In the genomic region with DNA sequence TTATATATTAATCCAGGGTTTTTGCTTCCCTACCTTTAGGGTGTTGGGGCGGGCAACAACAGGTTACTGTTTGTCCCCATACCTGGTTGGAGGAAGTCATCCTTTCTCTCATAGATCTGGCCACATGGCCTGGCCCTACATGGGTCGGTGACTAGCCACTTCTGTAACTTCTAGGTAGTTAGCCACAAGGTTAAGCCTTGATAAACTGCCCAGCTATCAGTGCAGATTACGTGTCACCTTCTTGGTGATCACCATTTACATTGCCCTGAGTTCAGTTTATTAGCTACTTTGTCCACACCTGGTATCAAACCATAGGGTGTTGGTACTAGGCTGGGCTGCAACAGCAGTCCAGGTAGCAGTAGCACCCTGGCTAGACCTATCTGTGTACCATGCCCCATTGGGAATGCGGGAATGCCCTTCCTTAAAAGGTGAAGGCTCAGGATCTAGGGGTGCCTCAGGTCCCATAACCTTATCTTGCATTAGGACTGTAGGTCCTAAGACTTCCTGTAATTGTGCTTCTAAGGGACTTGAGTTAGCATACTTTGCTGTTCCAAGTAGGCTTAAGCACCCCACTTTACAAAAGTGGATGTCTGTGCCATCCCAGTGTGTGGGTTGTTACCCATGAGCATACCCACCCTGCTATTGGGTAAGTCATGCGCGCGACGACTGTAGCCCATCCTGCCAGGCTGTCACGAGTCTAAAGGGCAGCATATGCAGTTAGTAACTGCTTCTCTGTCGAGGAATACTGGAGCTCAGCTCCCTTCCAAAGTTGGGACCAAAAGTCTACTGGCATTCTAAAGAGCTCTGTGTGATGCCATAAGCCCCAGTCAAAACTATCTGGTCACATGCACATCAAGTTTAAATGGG, we compare ENCODE assay signal across 8 cellular contexts. TPM values are rescaled to one million over a fixed set of nuclear protein-coding genes. Genes with fewer than 3 reads are reported as not detected.
DNase-seq lines count a peak whose midpoint lies in the region; ATAC-seq and TF ChIP-seq lines count a peak whose summit lies in the region.

No MANE protein-coding gene starts in this region.

- H3K4me1 ChIP-seq in cardiac muscle cell (ENCODE audit: low read depth) (peaks cover 10% of the 10 kb centered on the region), body of pancreas (peaks cover 40% of the 10 kb centered on the region), muscle layer of colon (ENCODE audit: insufficient read depth, low read length) (peaks cover 39% of the 10 kb centered on the region), upper lobe of right lung (peaks cover 28% of the 10 kb centered on the region)

- no peaks in the 10 kb centered on the region for H3K27me3 ChIP-seq in cardiac muscle cell
- no peaks in the 10 kb centered on the region for H3K27me3 ChIP-seq in body of pancreas
- H3K27me3 ChIP-seq in muscle layer of colon (ENCODE audit: control insufficient read depth in 1 of 2, insufficient read depth in 2 of 2, low read length in 2 of 2): no peaks in the 10 kb centered on the region
- H3K27me3 ChIP-seq in upper lobe of right lung: no peaks in the 10 kb centered on the region

- peak overlapping the region; percentile 74 for H3K9ac ChIP-seq in muscle layer of colon (ENCODE audit: low read length)

- H3K36me3 ChIP-seq in cardiac muscle cell (no peaks in the 10 kb centered on the region), body of pancreas (replicated peaks in 1 of 2; ENCODE audit: insufficient read depth in 1 of 2, low read depth in 2 of 2) (no peaks in the 10 kb centered on the region), muscle layer of colon (ENCODE audit: insufficient read depth, low read length) (peaks cover 6% of the 10 kb centered on the region), upper lobe of right lung (no peaks in the 10 kb centered on the region)

- TF ChIP-seq POLR2A in body of pancreas (IDR thresholded peaks at IDR 0.05): no peak

- 79 to 84% methylated on average over 10 of the region's 10 CpGs for WGBS in body of pancreas, 2 donors

- DNase-seq in cardiac muscle cell (ENCODE audit: low read depth in 1 of 2, low spot score in 1 of 2): no peak
- no peak for DNase-seq in Right ventricle myocardium superior
- no peak for DNase-seq in body of pancreas
- DNase-seq in upper lobe of right lung: peak; percentile 60
- no peak for DNase-seq in NK-92 treated with Interleukin-12 subunit alpha and Interleukin-12 subunit beta, amount 100 ng/mL, for 24 hours (lab: John Stamatoyannopoulos, UW)
- no peak for DNase-seq in activated CD4-positive, alpha-beta T cell treated with anti-CD3 and anti-CD28 coated beads, Interleukin-2, amount 50 U/mL, for 1 hour

- ATAC-seq in Right ventricle myocardium superior (ENCODE audit: poor library complexity): no peak
- no peak for ATAC-seq in body of pancreas
- peak; percentile 28 for ATAC-seq in upper lobe of right lung
- ATAC-seq in GM21786 (IDR thresholded peaks at IDR 0.05; ENCODE audit: unreplicated experiment): no peak

- no peak overlapping the region for H3K4me3 ChIP-seq in cardiac muscle cell
- no peak overlapping the region for H3K4me3 ChIP-seq in body of pancreas
- peak overlapping the region in 1 of 2 donors; percentile 86 for H3K4me3 ChIP-seq in muscle layer of colon (ENCODE audit: low read depth in 1 of 2, low read length in 2 of 2)
- H3K4me3 ChIP-seq in upper lobe of right lung: peak overlapping the region; percentile 69

- H3K9me3 ChIP-seq in cardiac muscle cell (ENCODE audit: low read depth) (no peaks in the 10 kb centered on the region), body of pancreas (no peaks in the 10 kb centered on the region), muscle layer of colon (ENCODE audit: low read length) (no peaks in the 10 kb centered on the region), upper lobe of right lung (no peaks in the 10 kb centered on the region)

- TF ChIP-seq CTCF in cardiac muscle cell (IDR thresholded peaks at IDR 0.05; ENCODE audit: low read depth, low read length): no peak
- TF ChIP-seq CTCF in body of pancreas (IDR thresholded peaks at IDR 0.05): no peak
- no peak for TF ChIP-seq CTCF in upper lobe of right lung (IDR thresholded peaks at IDR 0.05)

- peak overlapping the region; percentile 74 for H3K27ac ChIP-seq in cardiac muscle cell
- H3K27ac ChIP-seq in body of pancreas: peak overlapping the region; percentile 84 to 94 (median 88)
- H3K27ac ChIP-seq in muscle layer of colon (ENCODE audit: low read depth, low read length): peak overlapping the region; percentile 35
- H3K27ac ChIP-seq in upper lobe of right lung: peak overlapping the region; percentile 88

- intact Hi-C loops in Right ventricle myocardium superior (cut with DNase I): loop anchor here (10.0 kb wide), 1 partner anchor 130 kb away; the partner anchor contains the start of gene ZSCAN9
- intact Hi-C loops in body of pancreas (cut with DNase I): loop anchor here (10.0 kb wide), 1 partner anchor 220 kb away; no protein-coding TSS in a partner anchor
- intact Hi-C loops in upper lobe of right lung (cut with DNase I): loop anchor here (10.0 kb wide), 2 partner anchors 100 to 220 kb away; partner anchors contain the start of genes NKAPL and ZKSCAN4

RNA-seq across cellular contexts. Expression of gene ZKSCAN3, which starts 5.2 kb away (rescaled TPM):
- total RNA-seq in cardiac muscle cell: 11.2 and 13.3 TPM in 2 replicates
- 7.2 and 7.8 TPM in 2 replicates for polyA plus RNA-seq in cardiac muscle cell
- total RNA-seq in Right ventricle myocardium superior: 3.6 TPM
- 1 to 10 TPM; 1.3 to 1.6 TPM for total RNA-seq in body of pancreas
- total RNA-seq in upper lobe of right lung: 7.3 TPM

RNA-seq across cellular contexts. Expression of gene ZSCAN31, which starts 19.0 kb away (rescaled TPM):
- total RNA-seq in cardiac muscle cell (5.0 and 8.1 TPM in 2 replicates), Right ventricle myocardium superior (8.1 TPM), body of pancreas (10 to 100 TPM; 14.0 to 26.4 TPM), upper lobe of right lung (28.5 TPM)
- 3.8 and 6.8 TPM in 2 replicates for polyA plus RNA-seq in cardiac muscle cell

RNA-seq across cellular contexts. Expression of gene ZSCAN12, which starts 44.6 kb away (rescaled TPM):
- total RNA-seq in cardiac muscle cell (7.6 and 12.0 TPM in 2 replicates), Right ventricle myocardium superior (1.9 TPM), body of pancreas (1 to 10 TPM; 3.0 to 4.9 TPM), upper lobe of right lung (5.6 TPM)
- 7.0 and 7.3 TPM in 2 replicates for polyA plus RNA-seq in cardiac muscle cell

Comparison
In these comparisons a context has a peak if more than half of its experiments do, and no peak if none do; other contexts are left out.
1. H3K27ac ChIP-seq: peak in every context shown above with its lines; median percentile 88 in upper lobe of right lung; 88 in body of pancreas; 74 in cardiac muscle cell; 35 in muscle layer of colon.